1 cellular context compared by ENCODE assay signal in the genomic region with DNA sequence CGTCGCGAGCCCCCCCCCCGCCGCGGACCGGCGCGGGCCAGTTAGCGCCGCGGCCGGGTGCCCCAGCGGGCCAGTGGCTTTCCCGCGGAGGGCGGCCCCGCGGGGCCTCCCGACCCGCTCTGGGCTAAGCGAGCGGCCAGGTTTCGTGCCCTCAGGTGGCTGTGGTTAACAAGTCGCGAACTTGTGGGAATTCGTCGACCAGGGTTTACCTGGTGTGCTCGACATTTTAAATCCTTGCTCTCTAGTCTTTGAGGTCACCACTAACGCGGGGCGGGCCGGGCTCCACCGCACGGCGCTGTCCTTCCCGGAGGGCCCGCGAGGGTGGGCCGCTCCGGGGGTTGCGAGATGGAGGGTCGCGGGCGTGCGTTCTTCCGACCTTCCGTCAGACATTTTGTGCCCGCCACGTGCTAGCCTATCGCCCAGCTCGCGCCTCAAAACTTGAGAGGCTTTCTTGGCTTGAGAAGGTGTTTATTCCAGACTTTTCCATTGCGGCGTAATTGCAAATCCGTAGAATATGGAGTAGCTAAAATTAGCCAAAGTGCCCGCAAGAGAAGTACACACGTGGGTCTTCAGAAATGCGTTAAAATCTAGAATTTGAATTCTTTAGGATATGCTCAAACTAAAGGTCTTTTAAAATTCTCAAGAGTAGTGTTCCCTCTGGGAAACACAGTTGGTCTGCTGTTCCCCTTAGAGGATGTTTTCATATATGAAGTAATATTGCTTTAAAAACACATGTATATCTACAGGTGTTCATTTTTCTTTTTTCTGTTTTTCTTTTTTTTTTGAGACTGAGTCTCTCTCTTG.
TF ChIP-seq lines count a peak whose summit lies in the region.

No MANE protein-coding gene starts in this region.

TF ChIP-seq in K562, 482 proteins besides CTCF, POLR2A, EP300 and RAD21 (continued from another document and continues in another):
- TF ChIP-seq GTF2A2 (tag; IDR thresholded peaks at IDR 0.05) = no peak
- TF ChIP-seq, protein P1, sequence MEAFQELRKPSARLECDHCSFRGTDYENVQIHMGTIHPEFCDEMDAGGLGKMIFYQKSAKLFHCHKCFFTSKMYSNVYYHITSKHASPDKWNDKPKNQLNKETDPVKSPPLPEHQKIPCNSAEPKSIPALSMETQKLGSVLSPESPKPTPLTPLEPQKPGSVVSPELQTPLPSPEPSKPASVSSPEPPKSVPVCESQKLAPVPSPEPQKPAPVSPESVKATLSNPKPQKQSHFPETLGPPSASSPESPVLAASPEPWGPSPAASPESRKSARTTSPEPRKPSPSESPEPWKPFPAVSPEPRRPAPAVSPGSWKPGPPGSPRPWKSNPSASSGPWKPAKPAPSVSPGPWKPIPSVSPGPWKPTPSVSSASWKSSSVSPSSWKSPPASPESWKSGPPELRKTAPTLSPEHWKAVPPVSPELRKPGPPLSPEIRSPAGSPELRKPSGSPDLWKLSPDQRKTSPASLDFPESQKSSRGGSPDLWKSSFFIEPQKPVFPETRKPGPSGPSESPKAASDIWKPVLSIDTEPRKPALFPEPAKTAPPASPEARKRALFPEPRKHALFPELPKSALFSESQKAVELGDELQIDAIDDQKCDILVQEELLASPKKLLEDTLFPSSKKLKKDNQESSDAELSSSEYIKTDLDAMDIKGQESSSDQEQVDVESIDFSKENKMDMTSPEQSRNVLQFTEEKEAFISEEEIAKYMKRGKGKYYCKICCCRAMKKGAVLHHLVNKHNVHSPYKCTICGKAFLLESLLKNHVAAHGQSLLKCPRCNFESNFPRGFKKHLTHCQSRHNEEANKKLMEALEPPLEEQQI (IDR thresholded peaks at IDR 0.05) = no peak
- TF ChIP-seq SREBF1 (IDR thresholded peaks at IDR 0.05; ENCODE audit: borderline replicate concordance, low read depth, low read length) = no peak
- no peak for TF ChIP-seq HNRNPUL1 (IDR thresholded peaks at IDR 0.05; ENCODE audit: low read length)
- no peak for TF ChIP-seq GABPB2 (CRISPR knock-in tag; conservative IDR thresholded peaks at IDR 0.05)
- TF ChIP-seq ADNP (tag; IDR thresholded peaks at IDR 0.05) = no peak
- 0 out of 2 replicates have a peak, but pooled peaks have one; percentile 63 for TF ChIP-seq NR4A1 (CRISPR knock-in tag; IDR thresholded peaks at IDR 0.05)
- TF ChIP-seq NR4A1 (tag; IDR thresholded peaks at IDR 0.05) = peak; percentile 91; the same call in 1 of the 2 replicates
- TF ChIP-seq, protein P2, sequence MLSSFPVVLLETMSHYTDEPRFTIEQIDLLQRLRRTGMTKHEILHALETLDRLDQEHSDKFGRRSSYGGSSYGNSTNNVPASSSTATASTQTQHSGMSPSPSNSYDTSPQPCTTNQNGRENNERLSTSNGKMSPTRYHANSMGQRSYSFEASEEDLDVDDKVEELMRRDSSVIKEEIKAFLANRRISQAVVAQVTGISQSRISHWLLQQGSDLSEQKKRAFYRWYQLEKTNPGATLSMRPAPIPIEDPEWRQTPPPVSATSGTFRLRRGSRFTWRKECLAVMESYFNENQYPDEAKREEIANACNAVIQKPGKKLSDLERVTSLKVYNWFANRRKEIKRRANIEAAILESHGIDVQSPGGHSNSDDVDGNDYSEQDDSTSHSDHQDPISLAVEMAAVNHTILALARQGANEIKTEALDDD (IDR thresholded peaks at IDR 0.05) = no peak
- TF ChIP-seq, protein P3, sequence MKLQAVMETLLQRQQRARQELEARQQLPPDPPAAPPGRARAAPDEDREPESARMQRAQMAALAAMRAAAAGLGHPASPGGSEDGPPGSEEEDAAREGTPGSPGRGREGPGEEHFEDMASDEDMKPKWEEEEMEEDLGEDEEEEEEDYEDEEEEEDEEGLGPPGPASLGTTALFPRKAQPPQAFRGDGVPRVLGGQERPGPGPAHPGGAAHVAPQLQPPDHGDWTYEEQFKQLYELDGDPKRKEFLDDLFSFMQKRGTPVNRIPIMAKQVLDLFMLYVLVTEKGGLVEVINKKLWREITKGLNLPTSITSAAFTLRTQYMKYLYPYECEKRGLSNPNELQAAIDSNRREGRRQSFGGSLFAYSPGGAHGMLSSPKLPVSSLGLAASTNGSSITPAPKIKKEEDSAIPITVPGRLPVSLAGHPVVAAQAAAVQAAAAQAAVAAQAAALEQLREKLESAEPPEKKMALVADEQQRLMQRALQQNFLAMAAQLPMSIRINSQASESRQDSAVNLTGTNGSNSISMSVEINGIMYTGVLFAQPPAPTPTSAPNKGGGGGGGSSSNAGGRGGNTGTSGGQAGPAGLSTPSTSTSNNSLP (IDR thresholded peaks at IDR 0.05; ENCODE audit: borderline replicate concordance, low read depth, low read length) = no peak
- TF ChIP-seq, protein P4, sequence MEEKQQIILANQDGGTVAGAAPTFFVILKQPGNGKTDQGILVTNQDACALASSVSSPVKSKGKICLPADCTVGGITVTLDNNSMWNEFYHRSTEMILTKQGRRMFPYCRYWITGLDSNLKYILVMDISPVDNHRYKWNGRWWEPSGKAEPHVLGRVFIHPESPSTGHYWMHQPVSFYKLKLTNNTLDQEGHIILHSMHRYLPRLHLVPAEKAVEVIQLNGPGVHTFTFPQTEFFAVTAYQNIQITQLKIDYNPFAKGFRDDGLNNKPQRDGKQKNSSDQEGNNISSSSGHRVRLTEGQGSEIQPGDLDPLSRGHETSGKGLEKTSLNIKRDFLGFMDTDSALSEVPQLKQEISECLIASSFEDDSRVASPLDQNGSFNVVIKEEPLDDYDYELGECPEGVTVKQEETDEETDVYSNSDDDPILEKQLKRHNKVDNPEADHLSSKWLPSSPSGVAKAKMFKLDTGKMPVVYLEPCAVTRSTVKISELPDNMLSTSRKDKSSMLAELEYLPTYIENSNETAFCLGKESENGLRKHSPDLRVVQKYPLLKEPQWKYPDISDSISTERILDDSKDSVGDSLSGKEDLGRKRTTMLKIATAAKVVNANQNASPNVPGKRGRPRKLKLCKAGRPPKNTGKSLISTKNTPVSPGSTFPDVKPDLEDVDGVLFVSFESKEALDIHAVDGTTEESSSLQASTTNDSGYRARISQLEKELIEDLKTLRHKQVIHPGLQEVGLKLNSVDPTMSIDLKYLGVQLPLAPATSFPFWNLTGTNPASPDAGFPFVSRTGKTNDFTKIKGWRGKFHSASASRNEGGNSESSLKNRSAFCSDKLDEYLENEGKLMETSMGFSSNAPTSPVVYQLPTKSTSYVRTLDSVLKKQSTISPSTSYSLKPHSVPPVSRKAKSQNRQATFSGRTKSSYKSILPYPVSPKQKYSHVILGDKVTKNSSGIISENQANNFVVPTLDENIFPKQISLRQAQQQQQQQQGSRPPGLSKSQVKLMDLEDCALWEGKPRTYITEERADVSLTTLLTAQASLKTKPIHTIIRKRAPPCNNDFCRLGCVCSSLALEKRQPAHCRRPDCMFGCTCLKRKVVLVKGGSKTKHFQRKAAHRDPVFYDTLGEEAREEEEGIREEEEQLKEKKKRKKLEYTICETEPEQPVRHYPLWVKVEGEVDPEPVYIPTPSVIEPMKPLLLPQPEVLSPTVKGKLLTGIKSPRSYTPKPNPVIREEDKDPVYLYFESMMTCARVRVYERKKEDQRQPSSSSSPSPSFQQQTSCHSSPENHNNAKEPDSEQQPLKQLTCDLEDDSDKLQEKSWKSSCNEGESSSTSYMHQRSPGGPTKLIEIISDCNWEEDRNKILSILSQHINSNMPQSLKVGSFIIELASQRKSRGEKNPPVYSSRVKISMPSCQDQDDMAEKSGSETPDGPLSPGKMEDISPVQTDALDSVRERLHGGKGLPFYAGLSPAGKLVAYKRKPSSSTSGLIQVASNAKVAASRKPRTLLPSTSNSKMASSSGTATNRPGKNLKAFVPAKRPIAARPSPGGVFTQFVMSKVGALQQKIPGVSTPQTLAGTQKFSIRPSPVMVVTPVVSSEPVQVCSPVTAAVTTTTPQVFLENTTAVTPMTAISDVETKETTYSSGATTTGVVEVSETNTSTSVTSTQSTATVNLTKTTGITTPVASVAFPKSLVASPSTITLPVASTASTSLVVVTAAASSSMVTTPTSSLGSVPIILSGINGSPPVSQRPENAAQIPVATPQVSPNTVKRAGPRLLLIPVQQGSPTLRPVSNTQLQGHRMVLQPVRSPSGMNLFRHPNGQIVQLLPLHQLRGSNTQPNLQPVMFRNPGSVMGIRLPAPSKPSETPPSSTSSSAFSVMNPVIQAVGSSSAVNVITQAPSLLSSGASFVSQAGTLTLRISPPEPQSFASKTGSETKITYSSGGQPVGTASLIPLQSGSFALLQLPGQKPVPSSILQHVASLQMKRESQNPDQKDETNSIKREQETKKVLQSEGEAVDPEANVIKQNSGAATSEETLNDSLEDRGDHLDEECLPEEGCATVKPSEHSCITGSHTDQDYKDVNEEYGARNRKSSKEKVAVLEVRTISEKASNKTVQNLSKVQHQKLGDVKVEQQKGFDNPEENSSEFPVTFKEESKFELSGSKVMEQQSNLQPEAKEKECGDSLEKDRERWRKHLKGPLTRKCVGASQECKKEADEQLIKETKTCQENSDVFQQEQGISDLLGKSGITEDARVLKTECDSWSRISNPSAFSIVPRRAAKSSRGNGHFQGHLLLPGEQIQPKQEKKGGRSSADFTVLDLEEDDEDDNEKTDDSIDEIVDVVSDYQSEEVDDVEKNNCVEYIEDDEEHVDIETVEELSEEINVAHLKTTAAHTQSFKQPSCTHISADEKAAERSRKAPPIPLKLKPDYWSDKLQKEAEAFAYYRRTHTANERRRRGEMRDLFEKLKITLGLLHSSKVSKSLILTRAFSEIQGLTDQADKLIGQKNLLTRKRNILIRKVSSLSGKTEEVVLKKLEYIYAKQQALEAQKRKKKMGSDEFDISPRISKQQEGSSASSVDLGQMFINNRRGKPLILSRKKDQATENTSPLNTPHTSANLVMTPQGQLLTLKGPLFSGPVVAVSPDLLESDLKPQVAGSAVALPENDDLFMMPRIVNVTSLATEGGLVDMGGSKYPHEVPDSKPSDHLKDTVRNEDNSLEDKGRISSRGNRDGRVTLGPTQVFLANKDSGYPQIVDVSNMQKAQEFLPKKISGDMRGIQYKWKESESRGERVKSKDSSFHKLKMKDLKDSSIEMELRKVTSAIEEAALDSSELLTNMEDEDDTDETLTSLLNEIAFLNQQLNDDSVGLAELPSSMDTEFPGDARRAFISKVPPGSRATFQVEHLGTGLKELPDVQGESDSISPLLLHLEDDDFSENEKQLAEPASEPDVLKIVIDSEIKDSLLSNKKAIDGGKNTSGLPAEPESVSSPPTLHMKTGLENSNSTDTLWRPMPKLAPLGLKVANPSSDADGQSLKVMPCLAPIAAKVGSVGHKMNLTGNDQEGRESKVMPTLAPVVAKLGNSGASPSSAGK (IDR thresholded peaks at IDR 0.05) = peak; percentile 98
- TF ChIP-seq, protein P5, sequence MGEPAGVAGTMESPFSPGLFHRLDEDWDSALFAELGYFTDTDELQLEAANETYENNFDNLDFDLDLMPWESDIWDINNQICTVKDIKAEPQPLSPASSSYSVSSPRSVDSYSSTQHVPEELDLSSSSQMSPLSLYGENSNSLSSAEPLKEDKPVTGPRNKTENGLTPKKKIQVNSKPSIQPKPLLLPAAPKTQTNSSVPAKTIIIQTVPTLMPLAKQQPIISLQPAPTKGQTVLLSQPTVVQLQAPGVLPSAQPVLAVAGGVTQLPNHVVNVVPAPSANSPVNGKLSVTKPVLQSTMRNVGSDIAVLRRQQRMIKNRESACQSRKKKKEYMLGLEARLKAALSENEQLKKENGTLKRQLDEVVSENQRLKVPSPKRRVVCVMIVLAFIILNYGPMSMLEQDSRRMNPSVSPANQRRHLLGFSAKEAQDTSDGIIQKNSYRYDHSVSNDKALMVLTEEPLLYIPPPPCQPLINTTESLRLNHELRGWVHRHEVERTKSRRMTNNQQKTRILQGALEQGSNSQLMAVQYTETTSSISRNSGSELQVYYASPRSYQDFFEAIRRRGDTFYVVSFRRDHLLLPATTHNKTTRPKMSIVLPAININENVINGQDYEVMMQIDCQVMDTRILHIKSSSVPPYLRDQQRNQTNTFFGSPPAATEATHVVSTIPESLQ (CRISPR knock-in tag; IDR thresholded peaks at IDR 0.05) = no peak
- no peak; the same call in 1 of the 2 replicates for TF ChIP-seq ZNF175 (CRISPR knock-in tag; IDR thresholded peaks at IDR 0.05; ENCODE audit: low read depth)
- no peak for TF ChIP-seq CREM (IDR thresholded peaks at IDR 0.05; ENCODE audit: low read depth)
- TF ChIP-seq ZNF79 (CRISPR knock-in tag; IDR thresholded peaks at IDR 0.05; ENCODE audit: low read depth) = no peak
- TF ChIP-seq ZEB2 (IDR thresholded peaks at IDR 0.05) = no peak
- no peak for TF ChIP-seq TAF1 (IDR thresholded peaks at IDR 0.05; ENCODE audit: control insufficient read depth, extremely low read depth, insufficient read depth, low read length, severe bottlenecking)
- 0 out of 2 replicates have a peak, but pooled peaks have one; percentile 7 for TF ChIP-seq ZBTB17 (CRISPR knock-in tag; IDR thresholded peaks at IDR 0.05)
- no peak for TF ChIP-seq ELF2 (CRISPR knock-in tag; IDR thresholded peaks at IDR 0.05)
- TF ChIP-seq FOXA1 (IDR thresholded peaks at IDR 0.05; ENCODE audit: borderline replicate concordance) = no peak
- no peak for TF ChIP-seq ESRRA (IDR thresholded peaks at IDR 0.05; ENCODE audit: borderline replicate concordance, low read depth)
- TF ChIP-seq, protein P6, sequence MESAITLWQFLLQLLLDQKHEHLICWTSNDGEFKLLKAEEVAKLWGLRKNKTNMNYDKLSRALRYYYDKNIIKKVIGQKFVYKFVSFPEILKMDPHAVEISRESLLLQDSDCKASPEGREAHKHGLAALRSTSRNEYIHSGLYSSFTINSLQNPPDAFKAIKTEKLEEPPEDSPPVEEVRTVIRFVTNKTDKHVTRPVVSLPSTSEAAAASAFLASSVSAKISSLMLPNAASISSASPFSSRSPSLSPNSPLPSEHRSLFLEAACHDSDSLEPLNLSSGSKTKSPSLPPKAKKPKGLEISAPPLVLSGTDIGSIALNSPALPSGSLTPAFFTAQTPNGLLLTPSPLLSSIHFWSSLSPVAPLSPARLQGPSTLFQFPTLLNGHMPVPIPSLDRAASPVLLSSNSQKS (CRISPR knock-in tag; IDR thresholded peaks at IDR 0.05) = no peak
- peak; percentile 14 for TF ChIP-seq HMGN3 (IDR thresholded peaks at IDR 0.05; ENCODE audit: borderline replicate concordance, extremely low read depth, insufficient read length, low read depth, low read length)
- TF ChIP-seq TCFL5 (CRISPR knock-in tag; conservative IDR thresholded peaks at IDR 0.05) = no peak
- no peak; the same call in 1 of the 2 replicates for TF ChIP-seq CTBP1 (IDR thresholded peaks at IDR 0.05; ENCODE audit: borderline replicate concordance)
- TF ChIP-seq ZNF146 (CRISPR knock-in tag; IDR thresholded peaks at IDR 0.05; ENCODE audit: unreplicated experiment) = no peak
- no peak for TF ChIP-seq TAL1 (IDR thresholded peaks at IDR 0.05)
- TF ChIP-seq, protein P7, sequence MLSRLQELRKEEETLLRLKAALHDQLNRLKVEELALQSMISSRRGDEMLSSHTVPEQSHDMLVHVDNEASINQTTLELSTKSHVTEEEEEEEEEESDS (CRISPR knock-in tag; IDR thresholded peaks at IDR 0.05) = no peak
- TF ChIP-seq, protein P8, sequence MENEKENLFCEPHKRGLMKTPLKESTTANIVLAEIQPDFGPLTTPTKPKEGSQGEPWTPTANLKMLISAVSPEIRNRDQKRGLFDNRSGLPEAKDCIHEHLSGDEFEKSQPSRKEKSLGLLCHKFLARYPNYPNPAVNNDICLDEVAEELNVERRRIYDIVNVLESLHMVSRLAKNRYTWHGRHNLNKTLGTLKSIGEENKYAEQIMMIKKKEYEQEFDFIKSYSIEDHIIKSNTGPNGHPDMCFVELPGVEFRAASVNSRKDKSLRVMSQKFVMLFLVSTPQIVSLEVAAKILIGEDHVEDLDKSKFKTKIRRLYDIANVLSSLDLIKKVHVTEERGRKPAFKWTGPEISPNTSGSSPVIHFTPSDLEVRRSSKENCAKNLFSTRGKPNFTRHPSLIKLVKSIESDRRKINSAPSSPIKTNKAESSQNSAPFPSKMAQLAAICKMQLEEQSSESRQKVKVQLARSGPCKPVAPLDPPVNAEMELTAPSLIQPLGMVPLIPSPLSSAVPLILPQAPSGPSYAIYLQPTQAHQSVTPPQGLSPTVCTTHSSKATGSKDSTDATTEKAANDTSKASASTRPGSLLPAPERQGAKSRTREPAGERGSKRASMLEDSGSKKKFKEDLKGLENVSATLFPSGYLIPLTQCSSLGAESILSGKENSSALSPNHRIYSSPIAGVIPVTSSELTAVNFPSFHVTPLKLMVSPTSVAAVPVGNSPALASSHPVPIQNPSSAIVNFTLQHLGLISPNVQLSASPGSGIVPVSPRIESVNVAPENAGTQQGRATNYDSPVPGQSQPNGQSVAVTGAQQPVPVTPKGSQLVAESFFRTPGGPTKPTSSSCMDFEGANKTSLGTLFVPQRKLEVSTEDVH (IDR thresholded peaks at IDR 0.05; ENCODE audit: low read depth, partially characterized antibody) = no peak
- TF ChIP-seq CBX5 (IDR thresholded peaks at IDR 0.05; ENCODE audit: borderline replicate concordance, low read depth) = no peak
